Comparison of ENCODE assay signal across 1 cellular context in the genomic region with DNA sequence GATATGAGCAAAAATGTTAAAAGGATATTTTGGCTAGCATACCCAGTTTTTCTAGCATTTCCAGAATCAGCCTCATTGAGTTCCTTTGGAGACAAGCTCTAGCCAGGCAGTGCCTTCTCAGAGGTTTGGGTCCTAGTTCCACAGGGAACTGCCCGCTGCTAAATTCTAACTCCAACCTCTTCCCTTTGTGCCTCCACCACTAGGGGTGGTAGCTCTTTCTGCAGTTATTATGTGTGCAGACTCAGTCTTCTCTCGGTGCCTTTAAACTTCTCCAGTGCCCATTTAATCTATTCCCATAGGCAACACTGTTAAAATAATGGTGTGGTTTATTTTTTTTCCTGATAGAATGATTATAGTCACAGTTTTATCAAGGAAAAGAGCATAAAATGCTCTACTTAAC.
TF ChIP-seq lines count a peak whose summit lies in the region.

No MANE protein-coding gene starts in this region.

TF ChIP-seq in HCT116, 20 proteins besides CTCF, POLR2A, EP300 and RAD21 (continued from another document):
- no peak for TF ChIP-seq EGR1 (IDR thresholded peaks at IDR 0.05; ENCODE audit: low read depth)
- no peak for TF ChIP-seq ZNF274 (IDR thresholded peaks at IDR 0.05; ENCODE audit: low read depth, low read length)
- no peak for TF ChIP-seq FOSL1 (IDR thresholded peaks at IDR 0.05; ENCODE audit: low read depth)
